8 cellular contexts compared by ENCODE assay signal in genomic region chr16:89574681-89575246, GRCh38. TPM values are rescaled to one million over a fixed set of nuclear protein-coding genes. Genes with fewer than 3 reads are reported as not detected.
DNase-seq lines count a peak whose midpoint lies in the region; ATAC-seq and TF ChIP-seq lines count a peak whose summit lies in the region.

No MANE protein-coding gene starts in this region.

- TF ChIP-seq CTCF in GM10248 (IDR thresholded peaks at IDR 0.05; ENCODE audit: control extremely low read depth, extremely low read depth, low read depth, missing control alignments) (peak; percentile 94), choroid plexus epithelial cell (conservative IDR thresholded peaks at IDR 0.05; ENCODE audit: low read depth, low read length) (peak; percentile 53), right lobe of liver (IDR thresholded peaks at IDR 0.05) (peak; percentile 32 to 51 (median 44))

- H3K27ac ChIP-seq in right lobe of liver = no peak overlapping the region
- H3K27ac ChIP-seq in subcutaneous abdominal adipose tissue (ENCODE audit: low read depth, low read length) = no peak overlapping the region

- peaks cover 0 to 10% (median 0%) of the 10 kb centered on the region in 4 donors for H3K4me1 ChIP-seq in right lobe of liver
- peaks cover 0 to 23% (median 16%) of the 10 kb centered on the region in 5 donors for H3K4me1 ChIP-seq in subcutaneous abdominal adipose tissue (ENCODE audit: control insufficient read depth in 5 of 5, insufficient read depth in 5 of 5, low read length in 5 of 5)

- ATAC-seq in right lobe of liver = peak; percentile 42 to 66 (median 51)
- no peak for ATAC-seq in HG03439 (IDR thresholded peaks at IDR 0.05; ENCODE audit: unreplicated experiment)
- ATAC-seq in GM19324 (IDR thresholded peaks at IDR 0.05; ENCODE audit: low FRiP score, unreplicated experiment) = no peak

- H3K9ac ChIP-seq in subcutaneous abdominal adipose tissue (ENCODE audit: low read length in 5 of 5) = peak overlapping the region in 1 of 5 donors; percentile 35

- H3K9me3 ChIP-seq in right lobe of liver (no peaks in the 10 kb centered on the region), subcutaneous abdominal adipose tissue (ENCODE audit: control insufficient read depth in 5 of 5, low read length in 5 of 5) (no peaks in the 10 kb centered on the region)

- H3K36me3 ChIP-seq in right lobe of liver (no peaks in the 10 kb centered on the region), subcutaneous abdominal adipose tissue (ENCODE audit: control insufficient read depth in 5 of 5, insufficient read depth in 5 of 5, low read length in 5 of 5) (no peaks in the 10 kb centered on the region)

- TF ChIP-seq POLR2A in right lobe of liver (IDR thresholded peaks at IDR 0.05) = no peak

- POLR2A ChIA-PET in GM10248 (lab: Yijun Ruan, JAX) = interaction anchor here (0.6 to 1.0 kb wide), 2 partner anchors 8 to 590 kb away, joined by 4 to 6 read pairs; no protein-coding TSS in a partner anchor

- intact Hi-C loops in right lobe of liver (cut with DNase I) = no loop called here

- H3K27me3 ChIP-seq in right lobe of liver (no peaks in the 10 kb centered on the region), subcutaneous abdominal adipose tissue (ENCODE audit: control insufficient read depth in 5 of 5, insufficient read depth in 4 of 5, low read length in 5 of 5) (peaks cover 30 to 60% (median 45%) of the 10 kb centered on the region in 5 donors)

- H3K4me3 ChIP-seq in choroid plexus epithelial cell (ENCODE audit: low read depth, low read length) (peak overlapping the region; percentile 71), right lobe of liver (no peak overlapping the region), subcutaneous abdominal adipose tissue (ENCODE audit: low read depth in 1 of 5, low read length in 5 of 5) (peak overlapping the region in 3 of 5 donors; percentile 7 to 50 (median 37))

- DNase-seq in GM10248 (ENCODE audit: extremely low spot score) = peak; percentile 91
- peak; percentile 62 for DNase-seq in HT1080 (ENCODE audit: low read depth)
- DNase-seq in T-helper 9 cell = peak; percentile 39
- peak; percentile 81 for DNase-seq in choroid plexus epithelial cell (ENCODE audit: low read depth)
- DNase-seq in right lobe of liver = peak in 1 of 3 donors; percentile 57

- CTCF ChIA-PET in GM10248 (lab: Yijun Ruan, JAX) = interaction anchor here (0.6 to 1.7 kb wide), 3 partner anchors 9 to 40 kb away, joined by 3 to 6 read pairs (median 6); no protein-coding TSS in a partner anchor

- WGBS in right lobe of liver (ENCODE audit: insufficient coverage, low coverage, low lambda C conversion rate, missing lambda C conversion rate) = 16% methylated on average over 36 of the region's 55 CpGs

RNA-seq across cellular contexts. Expression of gene CPNE7, which starts 0.8 kb away (rescaled TPM):
- 0.87 TPM in 1 of 2 replicates, not detected in the other for total RNA-seq in HT1080 (2014; rRNA removed; shearing (Covaris generic))
- 1.1 and 1.6 TPM in 2 replicates for polyA plus RNA-seq in HT1080 (2015; cell fraction: cytosol; rRNA removed)
- 36.0 and 36.8 TPM in 2 replicates for polyA plus RNA-seq in HT1080 (2015; cell fraction: nucleus; rRNA removed)
- total RNA-seq in right lobe of liver = 1 to 10 TPM in 2 of 6 experiments, under 1 TPM in 4; 0.33 to 3.7 (median 0.77) TPM

RNA-seq across cellular contexts. Expression of gene RPL13, which starts 14.3 kb away (rescaled TPM):
- 4,778 and 6,062 TPM in 2 replicates for total RNA-seq in HT1080 (2014; rRNA removed; shearing (Covaris generic))
- polyA plus RNA-seq in HT1080 (2015; cell fraction: cytosol; rRNA removed) = 7,134 and 7,194 TPM in 2 replicates
- 2,253 and 2,304 TPM in 2 replicates for polyA plus RNA-seq in HT1080 (2015; cell fraction: nucleus; rRNA removed)
- 1,000 to 10,000 TPM in 2 of 6 experiments, 100 to 1,000 TPM in 4; 684 to 2,810 (median 731) TPM for total RNA-seq in right lobe of liver

RNA-seq across cellular contexts. Expression of gene DPEP1, which starts 38.7 kb away (rescaled TPM):
- not detected in 2 replicates for total RNA-seq in HT1080 (2014; rRNA removed; shearing (Covaris generic))
- not detected in 2 replicates for polyA plus RNA-seq in HT1080 (2015; cell fraction: cytosol; rRNA removed)
- polyA plus RNA-seq in HT1080 (2015; cell fraction: nucleus; rRNA removed) = not detected in 2 replicates
- total RNA-seq in right lobe of liver = under 1 TPM in 1 of 6 experiments, not detected in 5; 0.93 TPM

Comparison
In these comparisons a context has a peak if more than half of its experiments do, and no peak if none do; other contexts are left out.
1. CTCF ChIP-seq: peak in every context shown above with its lines; median percentile 94 in GM10248; 53 in choroid plexus epithelial cell; 44 in right lobe of liver.
2. H3K4me3 ChIP-seq: peak in choroid plexus epithelial cell (single experiment) and subcutaneous abdominal adipose tissue (3 of 5); none in right lobe of liver (0 of 3).
3. ATAC-seq: peak in right lobe of liver (4 of 4); none in HG03439 (single experiment) and GM19324 (single experiment).